22 cellular contexts compared by ENCODE assay signal in genomic region chr1:233714631-233715217, GRCh38.
A peak's percentile ranks its signal among the peaks of the same experiment; 100 is the strongest.
DNase-seq lines count a peak whose midpoint lies in the region; ATAC-seq and TF ChIP-seq lines count a peak whose summit lies in the region.
"Had no signal": no experiment of that assay in that cellular context is flagged by ENCODE, and none has a peak within 500 bp of the region (broad histone marks: within the 10 kb centered on the region; RNA-seq: fewer than 3 reads in every experiment).

No MANE protein-coding gene starts in this region.

- peaks cover 0 to 11% (median 4%) of the 10 kb centered on the region in 5 donors for H3K27me3 Mint-ChIP-seq in naive thymus-derived CD8-positive, alpha-beta T cell
- H3K27me3 Mint-ChIP-seq: IgD-negative memory B cell; stimulated activated naive B cell treated with anti-CD40 and anti-IgM and Interleukin-4, amounts not matched to agents 10 μg/mL and 1 μg/mL and 100 μg/mL, for 72 hours had no signal

- TF ChIP-seq CTCF in SK-N-SH (IDR thresholded peaks at IDR 0.05) = no peak

- no peak overlapping the region for H3K9ac ChIP-seq in SK-N-SH

- no peaks in the 10 kb centered on the region for H3K4me1 Mint-ChIP-seq in naive thymus-derived CD8-positive, alpha-beta T cell
- H3K4me1 Mint-ChIP-seq: CD14-positive monocyte; IgD-negative memory B cell; stimulated activated naive B cell treated with anti-CD40 and anti-IgM and Interleukin-4, amounts not matched to agents 10 μg/mL and 1 μg/mL and 100 μg/mL, for 72 hours had no signal

- H3K79me2 ChIP-seq in SK-N-SH (ENCODE audit: insufficient read depth) = no peaks in the 10 kb centered on the region

- no peak for TF ChIP-seq EP300 in SK-N-SH (IDR thresholded peaks at IDR 0.05; ENCODE audit: borderline replicate concordance in 1 of 2, low read depth in 1 of 2, low read length in 1 of 2)

- peak overlapping the region in 1 of 2 experiments; percentile 79; a peak in 2 of 4 replicates for H3K27ac ChIP-seq in SK-N-SH (ENCODE audit: low read depth in 2 of 2, low read length in 1 of 2)
- H3K27ac ChIP-seq: neutrophil, thyroid gland had no signal

- CTCF ChIA-PET in SK-N-SH (lab: Yijun Ruan, JAX) = interaction anchor here (0.7 to 1.0 kb wide), 2 partner anchors 9 to 12 kb away, joined by 3 read pairs; no protein-coding TSS in a partner anchor

- H3F3A ChIP-seq in SK-N-SH (replicated peaks; ENCODE audit: insufficient read depth) = no peaks in the 10 kb centered on the region

- POLR2A ChIA-PET in SK-N-SH (lab: Yijun Ruan, JAX) = no interaction called here
- POLR2A ChIA-PET in naive thymus-derived CD8-positive, alpha-beta T cell (lab: Charles Lee) = no interaction called here

- H3K4me2 ChIP-seq in SK-N-SH = no peak overlapping the region

- no peak overlapping the region for H3K4me3 ChIP-seq in SK-N-SH (ENCODE audit: low read depth in 2 of 2, low read length in 1 of 2)
- H3K4me3 ChIP-seq: thyroid gland had no signal

- no peak overlapping the region for H3K27ac Mint-ChIP-seq in naive thymus-derived CD8-positive, alpha-beta T cell
- H3K27ac Mint-ChIP-seq: activated naive CD8-positive, alpha-beta T cell; CD14-positive monocyte; H9; IgD-negative memory B cell; stimulated activated naive B cell treated with anti-CD40 and anti-IgM and Interleukin-4, amounts not matched to agents 10 μg/mL and 1 μg/mL and 100 μg/mL, for 72 hours; WTC11 had no signal

- peaks cover 0 to 17% (median 7%) of the 10 kb centered on the region in 9 donors for H3K9me3 Mint-ChIP-seq in naive thymus-derived CD8-positive, alpha-beta T cell

- 0 out of 2 replicates have a peak, but pooled peaks have one; percentile 12 for TF ChIP-seq RAD21 in SK-N-SH (IDR thresholded peaks at IDR 0.05; ENCODE audit: low read length)

- WGBS in SK-N-SH (ENCODE audit: low lambda C conversion rate) = 26% methylated on average over 4 of the region's 4 CpGs

- H3K9me2 ChIP-seq in SK-N-SH = no peaks in the 10 kb centered on the region

- no peak overlapping the region for H3K4me3 Mint-ChIP-seq in naive thymus-derived CD8-positive, alpha-beta T cell
- H3K4me3 Mint-ChIP-seq: activated naive CD8-positive, alpha-beta T cell; CD14-positive monocyte; H9; IgD-negative memory B cell; stimulated activated naive B cell treated with anti-CD40 and anti-IgM and Interleukin-4, amounts not matched to agents 10 μg/mL and 1 μg/mL and 100 μg/mL, for 72 hours; WTC11 had no signal

- no peak; the same call in 2 of the 3 replicates for ATAC-seq in SK-N-SH treated with all-trans-retinoic acid at 6 μM for 48 hours
- ATAC-seq in naive thymus-derived CD8-positive, alpha-beta T cell = no peak
- no peak for ATAC-seq in GM21529 (IDR thresholded peaks at IDR 0.05; ENCODE audit: unreplicated experiment)
- ATAC-seq: left cardiac atrium; Right ventricle myocardium inferior; stimulated activated naive B cell treated with anti-CD40 and anti-IgM and Interleukin-4, amounts not matched to agents 10 μg/mL and 1 μg/mL and 100 μg/mL, for 72 hours; WTC11 had no signal

- no peak overlapping the region for H2AFZ ChIP-seq in SK-N-SH (ENCODE audit: low read depth)

- H3K36me3 ChIP-seq in SK-N-SH (replicated peaks in 1 of 2; ENCODE audit: control insufficient read depth in 1 of 2, insufficient read depth in 2 of 2, low read length in 1 of 2) = no peaks in the 10 kb centered on the region
- H3K36me3 ChIP-seq: neutrophil, thyroid gland had no signal

- H3K9me3 ChIP-seq in SK-N-SH = no peaks in the 10 kb centered on the region
- H3K9me3 ChIP-seq: neutrophil, thyroid gland had no signal

- peaks cover 0 to 4% (median 0%) of the 10 kb centered on the region in 3 donors for H3K36me3 Mint-ChIP-seq in naive thymus-derived CD8-positive, alpha-beta T cell
- H3K36me3 Mint-ChIP-seq: activated naive CD8-positive, alpha-beta T cell; CD14-positive monocyte; IgD-negative memory B cell; stimulated activated naive B cell treated with anti-CD40 and anti-IgM and Interleukin-4, amounts not matched to agents 10 μg/mL and 1 μg/mL and 100 μg/mL, for 72 hours had no signal

- no peaks in the 10 kb centered on the region for H3K27me3 ChIP-seq in SK-N-SH (ENCODE audit: insufficient read depth)
- H3K27me3 ChIP-seq: neutrophil, thyroid gland had no signal

- peaks cover 0 to 10% of the 10 kb centered on the region in 2 experiments; a peak in 2 of 4 replicates for H3K4me1 ChIP-seq in SK-N-SH (ENCODE audit: control insufficient read depth in 1 of 2, insufficient read depth in 2 of 2, low read depth in 1 of 2, low read length in 1 of 2)
- H3K4me1 ChIP-seq: thyroid gland had no signal

- no peak for DNase-seq in SK-N-SH
- DNase-seq in NCI-H2196 treated with DMSO at 0.1 percent for 48 hours (lab: John Stamatoyannopoulos, UW; ENCODE audit: unreplicated experiment) = peak; percentile 87
- DNase-seq in cerebellar cortex (ENCODE audit: low spot score) = peak; percentile 78
- no peak for DNase-seq in GDM1 (lab: John Stamatoyannopoulos, UW)
- DNase-seq in naive thymus-derived CD8-positive, alpha-beta T cell = no peak
- no peak for DNase-seq in NCI-H1048 (lab: John Stamatoyannopoulos, UW)
- DNase-seq: activated T-cell treated with anti-CD3 and anti-CD28 coated beads, Interleukin-2, amount 50 U/mL, for 48 hours; H9; left cardiac atrium; MM.1S; NCI-H2171 treated with DMSO at 0.1 percent for 48 hours; stimulated activated naive B cell treated with anti-CD40 and anti-IgM and Interleukin-4, amounts not matched to agents 10 μg/mL and 1 μg/mL and 100 μg/mL, for 72 hours; T-helper 2 cell had no signal

- H4K20me1 ChIP-seq in SK-N-SH (ENCODE audit: insufficient read depth) = no peaks in the 10 kb centered on the region

TF ChIP-seq in SK-N-SH, 30 proteins besides CTCF, POLR2A, EP300 and RAD21 (continues in another document):
- TF ChIP-seq MAX (IDR thresholded peaks at IDR 0.05; ENCODE audit: low read depth) (no peak), MEF2A (IDR thresholded peaks at IDR 0.05; ENCODE audit: borderline replicate concordance, low read depth) (no peak), TCF12 (IDR thresholded peaks at IDR 0.05) (no peak), SMC3 (IDR thresholded peaks at IDR 0.05; ENCODE audit: low read depth, low read length) (no peak), FOXJ3 (CRISPR knock-in tag; IDR thresholded peaks at IDR 0.05) (no peak), MXI1 (IDR thresholded peaks at IDR 0.05; ENCODE audit: low read depth, low read length) (no peak)
- TF ChIP-seq, protein P1, sequence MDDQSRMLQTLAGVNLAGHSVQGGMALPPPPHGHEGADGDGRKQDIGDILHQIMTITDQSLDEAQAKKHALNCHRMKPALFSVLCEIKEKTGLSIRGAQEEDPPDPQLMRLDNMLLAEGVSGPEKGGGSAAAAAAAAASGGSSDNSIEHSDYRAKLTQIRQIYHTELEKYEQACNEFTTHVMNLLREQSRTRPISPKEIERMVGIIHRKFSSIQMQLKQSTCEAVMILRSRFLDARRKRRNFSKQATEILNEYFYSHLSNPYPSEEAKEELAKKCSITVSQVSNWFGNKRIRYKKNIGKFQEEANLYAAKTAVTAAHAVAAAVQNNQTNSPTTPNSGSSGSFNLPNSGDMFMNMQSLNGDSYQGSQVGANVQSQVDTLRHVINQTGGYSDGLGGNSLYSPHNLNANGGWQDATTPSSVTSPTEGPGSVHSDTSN (IDR thresholded peaks at IDR 0.05) = no peak
- TF ChIP-seq, protein P2, sequence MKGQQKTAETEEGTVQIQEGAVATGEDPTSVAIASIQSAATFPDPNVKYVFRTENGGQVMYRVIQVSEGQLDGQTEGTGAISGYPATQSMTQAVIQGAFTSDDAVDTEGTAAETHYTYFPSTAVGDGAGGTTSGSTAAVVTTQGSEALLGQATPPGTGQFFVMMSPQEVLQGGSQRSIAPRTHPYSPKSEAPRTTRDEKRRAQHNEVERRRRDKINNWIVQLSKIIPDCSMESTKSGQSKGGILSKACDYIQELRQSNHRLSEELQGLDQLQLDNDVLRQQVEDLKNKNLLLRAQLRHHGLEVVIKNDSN (IDR thresholded peaks at IDR 0.05; ENCODE audit: borderline replicate concordance, low read depth) = no peak

TF ChIP-seq in SK-N-SH treated with all-trans-retinoic acid at 6 μM for 48 hours, 23 proteins besides CTCF, POLR2A, EP300 and RAD21:
- no peak for TF ChIP-seq SNAI2 (CRISPR knock-in tag; IDR thresholded peaks at IDR 0.05)
- no peak for TF ChIP-seq GLIS3 (CRISPR knock-in tag; IDR thresholded peaks at IDR 0.05)
- TF ChIP-seq CSRNP3 (CRISPR knock-in tag; IDR thresholded peaks at IDR 0.05) = no peak
- no peak for TF ChIP-seq ZC3H10 (CRISPR knock-in tag; IDR thresholded peaks at IDR 0.05)
- no peak for TF ChIP-seq RARB (CRISPR knock-in tag; IDR thresholded peaks at IDR 0.05)
- TF ChIP-seq, protein P3, sequence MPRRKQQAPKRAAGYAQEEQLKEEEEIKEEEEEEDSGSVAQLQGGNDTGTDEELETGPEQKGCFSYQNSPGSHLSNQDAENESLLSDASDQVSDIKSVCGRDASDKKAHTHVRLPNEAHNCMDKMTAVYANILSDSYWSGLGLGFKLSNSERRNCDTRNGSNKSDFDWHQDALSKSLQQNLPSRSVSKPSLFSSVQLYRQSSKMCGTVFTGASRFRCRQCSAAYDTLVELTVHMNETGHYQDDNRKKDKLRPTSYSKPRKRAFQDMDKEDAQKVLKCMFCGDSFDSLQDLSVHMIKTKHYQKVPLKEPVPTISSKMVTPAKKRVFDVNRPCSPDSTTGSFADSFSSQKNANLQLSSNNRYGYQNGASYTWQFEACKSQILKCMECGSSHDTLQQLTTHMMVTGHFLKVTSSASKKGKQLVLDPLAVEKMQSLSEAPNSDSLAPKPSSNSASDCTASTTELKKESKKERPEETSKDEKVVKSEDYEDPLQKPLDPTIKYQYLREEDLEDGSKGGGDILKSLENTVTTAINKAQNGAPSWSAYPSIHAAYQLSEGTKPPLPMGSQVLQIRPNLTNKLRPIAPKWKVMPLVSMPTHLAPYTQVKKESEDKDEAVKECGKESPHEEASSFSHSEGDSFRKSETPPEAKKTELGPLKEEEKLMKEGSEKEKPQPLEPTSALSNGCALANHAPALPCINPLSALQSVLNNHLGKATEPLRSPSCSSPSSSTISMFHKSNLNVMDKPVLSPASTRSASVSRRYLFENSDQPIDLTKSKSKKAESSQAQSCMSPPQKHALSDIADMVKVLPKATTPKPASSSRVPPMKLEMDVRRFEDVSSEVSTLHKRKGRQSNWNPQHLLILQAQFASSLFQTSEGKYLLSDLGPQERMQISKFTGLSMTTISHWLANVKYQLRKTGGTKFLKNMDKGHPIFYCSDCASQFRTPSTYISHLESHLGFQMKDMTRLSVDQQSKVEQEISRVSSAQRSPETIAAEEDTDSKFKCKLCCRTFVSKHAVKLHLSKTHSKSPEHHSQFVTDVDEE (CRISPR knock-in tag; IDR thresholded peaks at IDR 0.05) = no peak

Comparison
In these comparisons a context has a peak if more than half of its experiments do, and no peak if none do; other contexts are left out.
1. DNase-seq: peak in NCI-H2196 treated with DMSO at 0.1 percent for 48 hours (single experiment) and cerebellar cortex (single experiment); none in SK-N-SH (single experiment), GDM1 (single experiment), naive thymus-derived CD8-positive, alpha-beta T cell (0 of 10) and NCI-H1048 (single experiment).